1 cellular context compared by ENCODE assay signal in the genomic region with DNA sequence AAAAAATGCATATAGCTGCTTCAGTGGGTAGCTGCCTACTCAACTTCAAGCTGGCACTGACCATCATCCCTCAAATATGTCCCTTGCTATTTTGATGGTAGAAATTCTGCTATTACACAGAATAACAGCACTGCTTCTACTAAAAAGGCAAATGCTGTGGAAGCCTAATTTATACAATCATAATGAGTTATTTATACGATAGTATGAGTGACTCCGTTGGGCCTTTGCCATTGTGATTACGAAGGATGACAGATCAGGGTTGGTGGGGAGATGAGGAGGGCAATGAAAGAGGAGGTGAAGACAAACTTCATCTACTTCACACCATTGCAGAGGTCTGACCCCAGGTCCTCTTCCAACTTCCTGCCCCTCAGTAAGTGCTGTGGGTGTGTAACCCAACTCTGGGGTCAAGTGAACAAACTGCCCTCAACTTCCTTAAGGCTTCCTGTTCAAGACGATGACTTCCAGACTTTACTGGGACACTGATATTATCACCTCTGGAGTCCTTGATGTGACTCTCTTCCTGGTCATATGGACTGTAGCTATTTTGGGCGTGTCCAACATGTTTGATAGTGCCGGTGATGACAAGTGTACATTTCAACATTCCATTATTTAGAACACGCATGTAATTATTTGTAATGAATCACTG.
TF ChIP-seq lines count a peak whose summit lies in the region.

No MANE protein-coding gene starts in this region.

TF ChIP-seq in endothelial cell of umbilical vein, 7 proteins besides CTCF, POLR2A, EP300 and RAD21:
- peak; percentile 85 for TF ChIP-seq POLR2AphosphoS5 (IDR thresholded peaks at IDR 0.05; ENCODE audit: insufficient read depth, low read depth, low read length)
- TF ChIP-seq JUN (IDR thresholded peaks at IDR 0.05; ENCODE audit: borderline replicate concordance, insufficient read depth, insufficient read length, low read depth), result peak; percentile 23
- TF ChIP-seq, protein P1, sequence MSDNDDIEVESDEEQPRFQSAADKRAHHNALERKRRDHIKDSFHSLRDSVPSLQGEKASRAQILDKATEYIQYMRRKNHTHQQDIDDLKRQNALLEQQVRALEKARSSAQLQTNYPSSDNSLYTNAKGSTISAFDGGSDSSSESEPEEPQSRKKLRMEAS (IDR thresholded peaks at IDR 0.05; ENCODE audit: insufficient read depth, insufficient read length), result no peak
- TF ChIP-seq GATA2 (IDR thresholded peaks at IDR 0.05; ENCODE audit: insufficient read depth, insufficient read length, low read depth, low read length), result peak; percentile 97
- no peak for TF ChIP-seq MYC (IDR thresholded peaks at IDR 0.05; ENCODE audit: low read depth, low read length)
- TF ChIP-seq FOS (IDR thresholded peaks at IDR 0.05; ENCODE audit: borderline replicate concordance, insufficient read depth, low read length), result peak; percentile 45
- TF ChIP-seq EZH2 (IDR thresholded peaks at IDR 0.05; ENCODE audit: borderline replicate concordance, low read depth, low read length, severe bottlenecking), result no peak
